Comparison of ENCODE assay signal across 12 cellular contexts in genomic region chr14:52919971-52920370, GRCh38. TPM values are rescaled to one million over a fixed set of nuclear protein-coding genes. Genes with fewer than 3 reads are reported as not detected.
DNase-seq lines count a peak whose midpoint lies in the region; ATAC-seq and TF ChIP-seq lines count a peak whose summit lies in the region.
"Had no signal": no experiment of that assay in that cellular context is flagged by ENCODE, and none has a peak within 500 bp of the region (broad histone marks: within the 10 kb centered on the region; RNA-seq: fewer than 3 reads in every experiment).

No MANE protein-coding gene starts in this region.

- H3K4me1 ChIP-seq in right lobe of liver: peaks cover 0 to 75% (median 35%) of the 10 kb centered on the region in 4 donors
- peaks cover 0 to 100% (median 72%) of the 10 kb centered on the region in 4 donors for H3K4me1 ChIP-seq in tibial artery

- no peak for TF ChIP-seq POLR2A in right lobe of liver (IDR thresholded peaks at IDR 0.05)

- H3K9me3 ChIP-seq in right lobe of liver (no peaks in the 10 kb centered on the region), tibial artery (no peaks in the 10 kb centered on the region)
- H3K9me3 ChIP-seq: neutrophil had no signal

- DNase-seq in GM04503 (ENCODE audit: low read depth) (peak; percentile 30), astrocyte of the spinal cord (ENCODE audit: low read depth, low spot score) (peak; percentile 40), right lobe of liver (no peak), tibial artery (no peak), DMS 273 treated with DMSO at 0.1 percent for 48 hours (lab: John Stamatoyannopoulos, UW) (no peak)
- DNase-seq in stimulated activated naive CD4-positive, alpha-beta T cell (lab: John Stamatoyannopoulos, UW): no peak
- DNase-seq: activated T-cell treated with anti-CD3 and anti-CD28 coated beads, Interleukin-2, amount 50 U/mL, for 48 hours; MM.1S had no signal

- WGBS in right lobe of liver (ENCODE audit: insufficient coverage, low coverage, low lambda C conversion rate, missing lambda C conversion rate): 14% methylated on average over 3 of the region's 3 CpGs

- TF ChIP-seq CTCF in astrocyte of the spinal cord (IDR thresholded peaks at IDR 0.05; ENCODE audit: low read depth, low read length) (no peak), right lobe of liver (IDR thresholded peaks at IDR 0.05) (no peak), tibial artery (IDR thresholded peaks at IDR 0.05) (no peak)

- intact Hi-C loops in right lobe of liver (cut with DNase I): no loop called here
- intact Hi-C loops in tibial artery (cut with DNase I; ENCODE audit: low total_unique reads): no loop called here

- ATAC-seq in right lobe of liver (peak; percentile 22 to 69 (median 38)), HG02981 (IDR thresholded peaks at IDR 0.05; ENCODE audit: unreplicated experiment) (no peak)
- ATAC-seq: esophagus mucosa, WTC11 had no signal

- H3K4me3 ChIP-seq in astrocyte of the spinal cord (ENCODE audit: low read depth, low read length) (no peak overlapping the region), right lobe of liver (no peak overlapping the region), tibial artery (no peak overlapping the region)

- no peaks in the 10 kb centered on the region for H3K27me3 ChIP-seq in right lobe of liver
- H3K27me3 ChIP-seq in tibial artery: no peaks in the 10 kb centered on the region
- H3K27me3 ChIP-seq: neutrophil had no signal

- H3K27ac ChIP-seq in right lobe of liver (peak overlapping the region; percentile 5 to 54 (median 50)), tibial artery (peak overlapping the region; percentile 71 to 73)
- H3K27ac ChIP-seq: neutrophil had no signal

- in situ Hi-C loops in astrocyte of the spinal cord (cut with HindIII; ENCODE audit: low sequenced_read_pairs): no loop called here

- H3K36me3 ChIP-seq in right lobe of liver (no peaks in the 10 kb centered on the region), tibial artery (no peaks in the 10 kb centered on the region)
- H3K36me3 ChIP-seq: neutrophil had no signal

RNA-seq across cellular contexts. Expression of gene FERMT2, which starts 30.9 kb away (rescaled TPM):
- 10 to 100 TPM; 40.4 to 64.5 (median 53.3) TPM for total RNA-seq in right lobe of liver

Comparison
In these comparisons a context has a peak if more than half of its experiments do, and no peak if none do; other contexts are left out.
1. DNase-seq: peak in GM04503 (single experiment) and astrocyte of the spinal cord (single experiment); none in right lobe of liver (0 of 3), tibial artery (0 of 2), DMS 273 treated with DMSO at 0.1 percent for 48 hours (single experiment) and stimulated activated naive CD4-positive, alpha-beta T cell (0 of 6).